In genomic region chr6:26224940-26225847, GRCh38 we compare ENCODE assay signal across 10 cellular contexts.
DNase-seq lines count a peak whose midpoint lies in the region; ATAC-seq and TF ChIP-seq lines count a peak whose summit lies in the region.
"Had no signal": no experiment of that assay in that cellular context is flagged by ENCODE, and none has a peak within 500 bp of the region (broad histone marks: within the 10 kb centered on the region; RNA-seq: fewer than 3 reads in every experiment).

No MANE protein-coding gene starts in this region.

- no peak for TF ChIP-seq POLR2A in ovary (IDR thresholded peaks at IDR 0.05)

- peaks cover 0 to 7% (median 7%) of the 10 kb centered on the region in 3 donors for H3K4me1 Mint-ChIP-seq in CD8-positive, alpha-beta memory T cell

- intact Hi-C loops in PC-9 (cut with micrococcal nuclease; ENCODE audit: unreplicated experiment) (loop anchor here (5.0 kb wide), 1 partner anchor 372 kb away; the partner anchor contains the start of gene ABT1), ovary (cut with DNase I) (no loop called here)

- CTCF ChIA-PET in CD8-positive, alpha-beta memory T cell (lab: Charles Lee): interaction anchor here (1.0 to 6.4 kb wide), 7 partner anchors 7 to 66 kb away, joined by 3 to 32 read pairs (median 11); a partner anchor contains a TSS
- CTCF ChIA-PET in PC-9 (lab: Charles Lee): interaction anchor here (0.6 kb wide), 1 partner anchor 18 kb away, joined by 5 read pairs; no protein-coding TSS in a partner anchor

- TSS peak; percentile 67 for BruUV-seq in PC-9 (replicated peaks; lab: Mats Ljungman, UMichigan)

- peak overlapping the region; percentile 72 for H3K27ac ChIP-seq in CD8-positive, alpha-beta memory T cell (ENCODE audit: low read depth, low read length)
- H3K27ac ChIP-seq in PC-9: peak overlapping the region; percentile 96
- H3K27ac ChIP-seq in ovary: peak overlapping the region in 1 of 2 donors; percentile 86

- H3K27me3 ChIP-seq in CD8-positive, alpha-beta memory T cell (ENCODE audit: insufficient read depth, low read length, poor library complexity, severe bottlenecking): no peaks in the 10 kb centered on the region
- H3K27me3 ChIP-seq in PC-9 (ENCODE audit: insufficient read depth, low read depth) (no peaks in the 10 kb centered on the region), ovary (no peaks in the 10 kb centered on the region)

- H3K27ac Mint-ChIP-seq in CD8-positive, alpha-beta memory T cell: no peak overlapping the region
- H3K27ac Mint-ChIP-seq: activated naive CD8-positive, alpha-beta T cell treated with anti-CD3 and anti-CD28 coated beads, Interleukin-2, amount 10 ng/mL, durations not matched to agents 7 days and 5 days had no signal

- no peaks in the 10 kb centered on the region for H3K36me3 ChIP-seq in CD8-positive, alpha-beta memory T cell (ENCODE audit: insufficient read depth, low read length)
- H3K36me3 ChIP-seq in PC-9 (ENCODE audit: low read depth) (peaks cover 18% of the 10 kb centered on the region), ovary (no peaks in the 10 kb centered on the region)
- H3K36me3 ChIP-seq: upper lobe of left lung had no signal

- peaks cover 18% of the 10 kb centered on the region for H3K79me2 ChIP-seq in PC-9 (ENCODE audit: low read depth)

- no peak for ATAC-seq in HG02970 (IDR thresholded peaks at IDR 0.05; ENCODE audit: low FRiP score, unreplicated experiment)
- no peak for ATAC-seq in HG02623 (IDR thresholded peaks at IDR 0.05; ENCODE audit: unreplicated experiment)
- no peak for ATAC-seq in GM21360 (IDR thresholded peaks at IDR 0.05; ENCODE audit: unreplicated experiment)

- H3K4me3 ChIP-seq in CD8-positive, alpha-beta memory T cell (ENCODE audit: low read length): peak overlapping the region; percentile 87
- H3K4me3 ChIP-seq in PC-9: peak overlapping the region; percentile 96
- H3K4me3 ChIP-seq in foreskin fibroblast (ENCODE audit: low read depth in 1 of 2, low read length in 2 of 2): peak overlapping the region; percentile 60 to 77
- peak overlapping the region; percentile 51 for H3K4me3 ChIP-seq in ovary

- no peak for TF ChIP-seq EP300 in ovary (IDR thresholded peaks at IDR 0.05)

- H3K4me3 Mint-ChIP-seq in CD8-positive, alpha-beta memory T cell: no peak overlapping the region
- H3K4me3 Mint-ChIP-seq: activated naive CD8-positive, alpha-beta T cell treated with anti-CD3 and anti-CD28 coated beads, Interleukin-2, amount 10 ng/mL, durations not matched to agents 7 days and 5 days had no signal

- peak overlapping the region; percentile 86 for H3K4me2 ChIP-seq in PC-9

- peaks cover 17% of the 10 kb centered on the region for H3K4me1 ChIP-seq in CD8-positive, alpha-beta memory T cell (ENCODE audit: insufficient read depth, low read length)
- H3K4me1 ChIP-seq in PC-9 (replicated peaks; ENCODE audit: insufficient read depth): peaks cover 15% of the 10 kb centered on the region
- peaks cover 6% of the 10 kb centered on the region for H3K4me1 ChIP-seq in ovary (ENCODE audit: insufficient read depth)

- POLR2A ChIA-PET in CD8-positive, alpha-beta memory T cell (lab: Charles Lee): interaction anchor here (1.0 to 6.0 kb wide), 11 partner anchors 8 to 66 kb away, joined by 4 to 100 read pairs (median 9); a partner anchor contains a TSS
- POLR2A ChIA-PET in PC-9 (lab: Charles Lee; ENCODE audit: unreplicated experiment): interaction anchor here (0.6 to 0.9 kb wide), 2 partner anchors 9 to 1448 kb away, joined by 4 to 7 read pairs; a partner anchor contains a TSS

- H2AFZ ChIP-seq in PC-9: peak overlapping the region; percentile 83

- peaks cover 0 to 2% (median 0%) of the 10 kb centered on the region in 3 donors for H3K36me3 Mint-ChIP-seq in CD8-positive, alpha-beta memory T cell

- 21 to 24% (median 22%) methylated on average over 51 of the region's 51 CpGs for WGBS in ovary, 3 donors

- no peaks in the 10 kb centered on the region for H3K9me2 ChIP-seq in PC-9 (ENCODE audit: insufficient read depth)

- H3K27me3 Mint-ChIP-seq in CD8-positive, alpha-beta memory T cell: no peaks in the 10 kb centered on the region
- H3K27me3 Mint-ChIP-seq: activated naive CD8-positive, alpha-beta T cell treated with anti-CD3 and anti-CD28 coated beads, Interleukin-2, amount 10 ng/mL, durations not matched to agents 7 days and 5 days had no signal

- peaks cover 7% of the 10 kb centered on the region for H3K9me3 ChIP-seq in CD8-positive, alpha-beta memory T cell (ENCODE audit: low read length)
- H3K9me3 ChIP-seq in PC-9 (ENCODE audit: insufficient read depth, low read depth) (no peaks in the 10 kb centered on the region; the same call in 1 of the 2 replicates), ovary (no peaks in the 10 kb centered on the region)

- H3K9me3 Mint-ChIP-seq in CD8-positive, alpha-beta memory T cell: no peaks in the 10 kb centered on the region
- H3K9me3 Mint-ChIP-seq: activated naive CD8-positive, alpha-beta T cell treated with anti-CD3 and anti-CD28 coated beads, Interleukin-2, amount 10 ng/mL, durations not matched to agents 7 days and 5 days had no signal

- H4K20me1 ChIP-seq in PC-9 (ENCODE audit: insufficient read depth): no peaks in the 10 kb centered on the region

- peaks cover 28% of the 10 kb centered on the region for H3F3A ChIP-seq in PC-9 (ENCODE audit: insufficient read depth, low read depth)

- TF ChIP-seq CTCF in PC-9 (conservative IDR thresholded peaks at IDR 0.05) (no peak), foreskin fibroblast (IDR thresholded peaks at IDR 0.05; ENCODE audit: low read depth, low read length) (peak; percentile 5), ovary (IDR thresholded peaks at IDR 0.05) (no peak)

- DNase-seq in CD8-positive, alpha-beta memory T cell: no peak
- no peak for DNase-seq in PC-9
- DNase-seq in foreskin fibroblast: peak; percentile 81 to 91
- DNase-seq in ovary: peak in 4 of 5 donors; percentile 28 to 65 (median 56)
- no peak for DNase-seq in stimulated activated CD4-positive, alpha-beta T cell treated with anti-CD3 and anti-CD28 coated beads, Interleukin-4, amount 100 ng/mL, for 4 hours
- DNase-seq: activated naive CD8-positive, alpha-beta T cell treated with anti-CD3 and anti-CD28 coated beads, Interleukin-2, amount 10 ng/mL, durations not matched to agents 7 days and 5 days had no signal

Comparison
In these comparisons a context has a peak if more than half of its experiments do, and no peak if none do; other contexts are left out.
1. DNase-seq: peak in foreskin fibroblast (2 of 2) and ovary (4 of 5); none in CD8-positive, alpha-beta memory T cell (0 of 5), PC-9 (0 of 2) and stimulated activated CD4-positive, alpha-beta T cell treated with anti-CD3 and anti-CD28 coated beads, Interleukin-4, amount 100 ng/mL, for 4 hours (0 of 2).
2. Peak in every context shown above with its lines, with median percentiles within 50 percentile points of each other: H3K4me3 ChIP-seq.